Comparison of ENCODE assay signal across 22 cellular contexts in genomic region chr4:15194520-15194919, GRCh38.
"Had no signal": no experiment of that assay in that cellular context is flagged by ENCODE, and none has a peak within 500 bp of the region (broad histone marks: within the 10 kb centered on the region; RNA-seq: fewer than 3 reads in every experiment).

No MANE protein-coding gene starts in this region.

- H3K9me3 ChIP-seq: breast epithelium had no signal

- H3K36me3 ChIP-seq: breast epithelium had no signal

- DNase-seq: activated CD4-positive, alpha-beta T cell treated with anti-CD3 and anti-CD28 coated beads for 48 hours; activated CD4-positive, alpha-beta T cell treated with anti-CD3 and anti-CD28 coated beads, Interleukin-2, amount 50 U/mL, for 4 hours; activated CD4-positive, CD25-positive, alpha-beta regulatory T cell treated with anti-CD3 and anti-CD28 coated beads, Interleukin-2, amount 50 U/mL, for 72 hours; activated CD8-positive, alpha-beta memory T cell treated with anti-CD3 and anti-CD28 coated beads, Interleukin-2, amount 50 U/mL, for 48 hours; activated CD8-positive, alpha-beta T cell treated with anti-CD3 and anti-CD28 coated beads, Interleukin-2, amount 10 ng/mL, durations not matched to agents 7 days and 5 days; activated effector memory CD4-positive, alpha-beta T cell treated with Interleukin-2 at 50 U/mL for 16 hours; activated naive CD4-positive, alpha-beta T cell; activated T-cell treated with anti-CD3 and anti-CD28 coated beads, Interleukin-2, amount 50 U/mL, for 1 hour; amygdala; central memory CD4-positive, alpha-beta T cell; KG1; MV-4-11; NCI-H1105 treated with DMSO at 0.1 percent for 48 hours; NCI-H1436 treated with DMSO at 0.1 percent for 48 hours; NCI-H187; NCI-H526 treated with DMSO at 0.1 percent for 48 hours; NK-92 treated with Interleukin-12 subunit alpha and Interleukin-12 subunit beta, amount 100 ng/mL, for 24 hours; OCI-M1; RPMI8226; T-helper 1 cell had no signal

- H3K27me3 ChIP-seq: breast epithelium had no signal

- H3K4me3 ChIP-seq: breast epithelium, SK-N-MC had no signal

- H3K27ac ChIP-seq: breast epithelium, SK-N-MC had no signal

- H3K4me1 ChIP-seq: breast epithelium had no signal
